Comparison of ENCODE assay signal across 19 cellular contexts in the genomic region with DNA sequence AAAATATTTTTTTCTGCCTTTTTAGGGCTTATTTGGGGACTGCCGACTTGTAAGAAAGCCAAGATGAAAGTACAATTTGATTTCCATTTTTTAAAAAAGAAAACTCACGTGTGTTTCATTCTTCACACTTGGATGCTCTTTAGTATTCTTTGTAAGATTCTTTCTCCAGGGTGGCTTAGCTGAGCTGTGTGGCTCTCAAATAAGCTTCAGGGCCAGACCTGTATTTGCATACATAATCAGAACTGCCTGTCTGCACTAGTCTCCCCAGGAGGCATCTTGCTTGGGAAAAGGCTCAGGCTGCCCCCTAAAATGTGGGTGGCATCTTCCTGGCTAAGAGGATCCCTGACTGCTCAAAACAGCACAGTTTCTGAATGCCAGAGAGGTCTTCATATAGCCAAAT.
"Had no signal": no experiment of that assay in that cellular context is flagged by ENCODE, and none has a peak within 500 bp of the region (broad histone marks: within the 10 kb centered on the region; RNA-seq: fewer than 3 reads in every experiment).

No MANE protein-coding gene starts in this region.

- H3K9me3 ChIP-seq: psoas muscle, right lobe of liver, uterus had no signal

- H3K4me1 ChIP-seq: heart right ventricle, psoas muscle, right lobe of liver, tibial artery, upper lobe of left lung, uterus had no signal

- H3K27ac Mint-ChIP-seq: nephron progenitor cell; stimulated activated memory B cell treated with anti-CD40 and anti-IgM and Interleukin-4, amounts not matched to agents 10 μg/mL and 1 μg/mL and 100 μg/mL, for 72 hours had no signal

- H3K4me3 ChIP-seq: dorsolateral prefrontal cortex, heart right ventricle, psoas muscle, right lobe of liver, tibial artery, upper lobe of left lung, uterus had no signal

- DNase-seq: cortex of kidney; dorsolateral prefrontal cortex; effector memory CD4-positive, alpha-beta T cell; heart right ventricle; hypothalamus; kidney glomerular epithelial cell; mesendoderm; naive thymus-derived CD4-positive, alpha-beta T cell; nephron progenitor cell; psoas muscle; retina; right lobe of liver; stimulated activated CD4-positive, alpha-beta T cell treated with anti-CD3 and anti-CD28 coated beads, Interleukin-4, amount 100 ng/mL, for 1 hour; stimulated activated CD8-positive, alpha-beta memory T cell treated with anti-CD3 and anti-CD28 coated beads, Interleukin-4, amount 100 ng/mL, for 48 hours; tibial artery; upper lobe of left lung; uterus had no signal

- H3K36me3 ChIP-seq: heart right ventricle, right lobe of liver, tibial artery, upper lobe of left lung, uterus had no signal

- H3K27me3 ChIP-seq: right lobe of liver, tibial artery, upper lobe of left lung had no signal

- H3K4me3 Mint-ChIP-seq: naive thymus-derived CD4-positive, alpha-beta T cell; nephron progenitor cell; stimulated activated memory B cell treated with anti-CD40 and anti-IgM and Interleukin-4, amounts not matched to agents 10 μg/mL and 1 μg/mL and 100 μg/mL, for 72 hours had no signal

- ATAC-seq: esophagus mucosa; heart right ventricle; naive thymus-derived CD4-positive, alpha-beta T cell; psoas muscle; right lobe of liver; stimulated activated memory B cell treated with anti-CD40 and anti-IgM and Interleukin-4, amounts not matched to agents 10 μg/mL and 1 μg/mL and 100 μg/mL, for 72 hours had no signal

- H3K27ac ChIP-seq: dorsolateral prefrontal cortex, heart right ventricle, psoas muscle, right lobe of liver, tibial artery, upper lobe of left lung, uterus had no signal

- H3K36me3 Mint-ChIP-seq: stimulated activated memory B cell treated with anti-CD40 and anti-IgM and Interleukin-4, amounts not matched to agents 10 μg/mL and 1 μg/mL and 100 μg/mL, for 72 hours had no signal

- H3K27me3 Mint-ChIP-seq: naive thymus-derived CD4-positive, alpha-beta T cell had no signal
